Comparison of ENCODE assay signal across 8 cellular contexts in genomic region chr16:234468-235305, GRCh38. TPM values are rescaled to one million over a fixed set of nuclear protein-coding genes. Genes with fewer than 3 reads are reported as not detected.
DNase-seq lines count a peak whose midpoint lies in the region; ATAC-seq, FAIRE-seq and TF ChIP-seq lines count a peak whose summit lies in the region.

Gene FAM234A, plus strand, starts transcription at chr16:234821. Its CDS starts 19,593 bp downstream, at chr16:254414.

- H3K27ac Mint-ChIP-seq in activated naive CD8-positive, alpha-beta T cell treated with anti-CD3 and anti-CD28 coated beads, Interleukin-2, amount 50 U/mL, for 24 hours, result peak within 1 kb of the TSS; percentile 100

- DNase-seq in GM12892 (ENCODE audit: insufficient read length) (peak; percentile 92), NCI-H1436 (lab: John Stamatoyannopoulos, UW) (peak; percentile 96), SW480 (ENCODE audit: low spot score) (peak; percentile 92), cardiac septum (ENCODE audit: low spot score) (peak; percentile 97), pons (ENCODE audit: low spot score) (peak; percentile 93), transverse colon (peak; percentile 96)
- peak; percentile 97 for DNase-seq in activated naive CD8-positive, alpha-beta T cell treated with anti-CD3 and anti-CD28 coated beads, Interleukin-2, amount 50 U/mL, for 24 hours

- no peaks in the 10 kb centered on the region for H3K27me3 ChIP-seq in transverse colon

- H3K4me3 ChIP-seq in transverse colon, result peak within 1 kb of the TSS; percentile 80 to 97 (median 90)

- peaks cover 4% of the 10 kb centered on the region for H3K36me3 Mint-ChIP-seq in activated naive CD8-positive, alpha-beta T cell treated with anti-CD3 and anti-CD28 coated beads, Interleukin-2, amount 50 U/mL, for 24 hours (ENCODE audit: low read depth)

- peak; percentile 25 to 60 (median 43) for TF ChIP-seq CTCF in transverse colon (IDR thresholded peaks at IDR 0.05)

- peak; percentile 99 for FAIRE-seq in GM12892 (lab: Jason Lieb, UNC)

- no peaks in the 10 kb centered on the region for H3K9me3 Mint-ChIP-seq in activated naive CD8-positive, alpha-beta T cell treated with anti-CD3 and anti-CD28 coated beads, Interleukin-2, amount 50 U/mL, for 24 hours

- peak; percentile 28 for TF ChIP-seq EP300 in transverse colon (IDR thresholded peaks at IDR 0.05; ENCODE audit: low read depth)

- H3K4me3 Mint-ChIP-seq in activated naive CD8-positive, alpha-beta T cell treated with anti-CD3 and anti-CD28 coated beads, Interleukin-2, amount 50 U/mL, for 24 hours, result peak within 1 kb of the TSS; percentile 86

- H3K9me3 ChIP-seq in transverse colon, result no peaks in the 10 kb centered on the region

- in situ Hi-C loops in transverse colon (cut with MboI; ENCODE audit: low pct_ligation_motif_present in 1 of 4, low pct_unique_long_range_greater_than_20kb in 1 of 4, low sequenced_read_pairs in 3 of 4), result no loop called here

- no peaks in the 10 kb centered on the region for H3K36me3 ChIP-seq in transverse colon

- peaks cover 28% of the 10 kb centered on the region for H3K4me1 Mint-ChIP-seq in activated naive CD8-positive, alpha-beta T cell treated with anti-CD3 and anti-CD28 coated beads, Interleukin-2, amount 50 U/mL, for 24 hours

- ATAC-seq in HG02840 (IDR thresholded peaks at IDR 0.05; ENCODE audit: low FRiP score, unreplicated experiment), result peak; percentile 89
- ATAC-seq in activated naive CD8-positive, alpha-beta T cell treated with anti-CD3 and anti-CD28 coated beads, Interleukin-2, amount 50 U/mL, for 24 hours, result peak; percentile 91

- intact Hi-C loops in cardiac septum (cut with DNase I) (loop anchor here (2.0 kb wide), 1 partner anchor 96 kb away; the partner anchor contains the start of gene NPRL3), transverse colon (cut with DNase I; ENCODE audit: low total_unique reads) (no loop called here)

- peaks cover 9 to 26% (median 10%) of the 10 kb centered on the region in 4 donors for H3K4me1 ChIP-seq in transverse colon

- H3K27me3 Mint-ChIP-seq in activated naive CD8-positive, alpha-beta T cell treated with anti-CD3 and anti-CD28 coated beads, Interleukin-2, amount 50 U/mL, for 24 hours, result peaks cover 2% of the 10 kb centered on the region

- peak; percentile 87; the same call in 1 of the 2 replicates for TF ChIP-seq POLR2A in GM12892 (IDR thresholded peaks at IDR 0.05; ENCODE audit: low read depth, low read length)
- peak; percentile 87 for TF ChIP-seq POLR2A in transverse colon (IDR thresholded peaks at IDR 0.05)

- H3K27ac ChIP-seq in transverse colon, result peak within 1 kb of the TSS; percentile 99 to 100 (median 100)

- WGBS in transverse colon (ENCODE audit: low coverage in 1 of 2), 2 donors, result 0% methylated on average over 8 to 50 of the region's 85 CpGs

RNA-seq across cellular contexts. Expression of gene FAM234A, which starts in this region (rescaled TPM):
- 24.5 TPM for polyA plus RNA-seq in GM12892 (2012; ENCODE audit: missing spikeins)
- total RNA-seq in cardiac septum, result 137 TPM
- 100 to 1,000 TPM in 2 of 4 donors, 10 to 100 TPM in 2; 55.4 to 328 (median 112) TPM for total RNA-seq in transverse colon

Comparison
In these comparisons a context has a peak if more than half of its experiments do, and no peak if none do; other contexts are left out.
1. Peak in every context shown above with its lines: DNase-seq, ATAC-seq, H3K4me3 ChIP-seq and H3K27ac ChIP-seq.